ENCODE assay signal across 8 cellular contexts in the genomic region with DNA sequence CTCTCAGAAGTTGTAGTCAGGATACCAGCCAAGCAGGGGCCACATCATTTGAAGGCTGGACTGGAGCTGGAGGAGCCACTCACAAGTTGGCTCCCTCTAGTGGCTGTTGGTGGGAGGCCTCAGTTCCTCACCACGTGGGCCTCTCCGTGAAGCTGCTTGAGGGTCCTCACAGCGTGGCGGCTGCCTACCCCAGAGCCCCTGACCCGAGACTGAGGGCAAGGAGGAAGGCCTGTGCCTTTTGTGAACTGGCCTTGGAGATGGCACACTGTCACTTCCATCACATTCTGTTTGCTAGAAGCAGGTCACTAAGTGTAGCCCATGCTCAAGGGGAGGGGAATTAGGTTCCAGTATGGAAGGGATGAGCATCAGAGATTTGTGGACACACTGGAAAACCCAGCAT. TPM values are rescaled to one million over a fixed set of nuclear protein-coding genes. Genes with fewer than 3 reads are reported as not detected.
DNase-seq lines count a peak whose midpoint lies in the region; ATAC-seq and TF ChIP-seq lines count a peak whose summit lies in the region.

No MANE protein-coding gene starts in this region.

- H3K9me3 Mint-ChIP-seq in immature natural killer cell, result no peaks in the 10 kb centered on the region

- H3K27ac Mint-ChIP-seq in immature natural killer cell, result peak overlapping the region in 1 of 6 donors; percentile 48

- H3K4me3 ChIP-seq in GM06990 (replicated peaks; ENCODE audit: low read depth, low read length), result no peak overlapping the region
- H3K4me3 ChIP-seq in astrocyte of the cerebellum (ENCODE audit: low read depth, low read length), result no peak overlapping the region

- no peak for ATAC-seq in GM21737 (IDR thresholded peaks at IDR 0.05; ENCODE audit: unreplicated experiment)

- no peaks in the 10 kb centered on the region for H3K36me3 ChIP-seq in GM06990 (ENCODE audit: control insufficient read depth, insufficient read depth, low read length)

- no peaks in the 10 kb centered on the region for H3K36me3 Mint-ChIP-seq in immature natural killer cell

- TF ChIP-seq CTCF in GM06990 (IDR thresholded peaks at IDR 0.05; ENCODE audit: insufficient read depth, low read length, poor library complexity, severe bottlenecking) (peak; percentile 91), astrocyte of the cerebellum (IDR thresholded peaks at IDR 0.05; ENCODE audit: low read depth, low read length, missing control alignments) (peak; percentile 92)

- peaks cover 7 to 15% (median 9%) of the 10 kb centered on the region in 3 donors for H3K27me3 Mint-ChIP-seq in immature natural killer cell (ENCODE audit: low read depth in 3 of 3)

- H3K4me1 Mint-ChIP-seq in immature natural killer cell, result peaks cover 4 to 6% of the 10 kb centered on the region in 2 donors

- in situ Hi-C loops in astrocyte of the cerebellum (cut with HindIII; ENCODE audit: low sequenced_read_pairs), result no loop called here

- H3K27me3 ChIP-seq in GM06990 (replicated peaks; ENCODE audit: control insufficient read depth, insufficient read depth, low read length), result no peaks in the 10 kb centered on the region

- peak; percentile 32 for DNase-seq in GM06990 (ENCODE audit: extremely low read depth, insufficient read length)
- DNase-seq in MV-4-11 (lab: John Stamatoyannopoulos, UW), result peak; percentile 63
- DNase-seq in T-helper 22 cell (ENCODE audit: low read depth), result peak; percentile 36
- peak; percentile 24 for DNase-seq in astrocyte of the cerebellum (ENCODE audit: low read depth)
- DNase-seq in immature natural killer cell, result peak; percentile 58 to 65 (median 63)
- peak; percentile 75 for DNase-seq in stimulated activated CD4-positive, alpha-beta T cell treated with anti-CD3 and anti-CD28 coated beads, Interleukin-4, amount 100 ng/mL, for 1 hour
- no peak for DNase-seq in DMS114 treated with DMSO at 0.1 percent for 48 hours (lab: John Stamatoyannopoulos, UW; ENCODE audit: unreplicated experiment)

- H3K4me3 Mint-ChIP-seq in immature natural killer cell, result peak overlapping the region in 2 of 5 donors; percentile 54 to 66

RNA-seq across cellular contexts. Expression of gene GNA11, which starts 14.6 kb away (rescaled TPM):
- polyA plus RNA-seq in immature natural killer cell, result under 1 TPM in 1 of 3 donors, not detected in 2; 0.09 TPM

RNA-seq across cellular contexts. Expression of gene GNA15, which starts 27.1 kb away (rescaled TPM):
- 1 to 10 TPM in 2 of 3 donors, under 1 TPM in 1; 0.25 to 2.8 (median 2.3) TPM for polyA plus RNA-seq in immature natural killer cell

RNA-seq across cellular contexts. Expression of gene TLE5, which starts 46.5 kb away (rescaled TPM):
- polyA plus RNA-seq in immature natural killer cell, result 100 to 1,000 TPM; 382 to 635 (median 466) TPM
